Comparison of ENCODE assay signal across 20 cellular contexts in genomic region chr4:15143551-15143950, GRCh38.
DNase-seq lines count a peak whose midpoint lies in the region; ATAC-seq, FAIRE-seq and TF ChIP-seq lines count a peak whose summit lies in the region.
"Had no signal": no experiment of that assay in that cellular context is flagged by ENCODE, and none has a peak within 500 bp of the region (broad histone marks: within the 10 kb centered on the region; RNA-seq: fewer than 3 reads in every experiment).

No MANE protein-coding gene starts in this region.

- 69 to 79% (median 73%) methylated on average over 2 of the region's 2 CpGs for WGBS in heart left ventricle, 4 donors
- 9% methylated on average over 2 of the region's 2 CpGs for WGBS in GM12878 (ENCODE audit: insufficient coverage, insufficient replicate concordance, low lambda C conversion rate, missing lambda C conversion rate)

- H3K4me1 Mint-ChIP-seq in stimulated activated naive B cell treated with anti-CD40 and anti-IgM and Interleukin-4, amounts not matched to agents 10 μg/mL and 1 μg/mL and 100 μg/mL, for 72 hours: peaks cover 0 to 1% of the 10 kb centered on the region in 2 donors
- H3K4me1 Mint-ChIP-seq: CD8-positive, alpha-beta memory T cell had no signal

- POLR2A ChIA-PET in GM12878 (lab: Charles Lee): no interaction called here

- SMC1A ChIA-PET in GM12878 (lab: Charles Lee; ENCODE audit: uncharacterized antibody, unreplicated experiment): no interaction called here

- no peak overlapping the region for H3K4me3 Mint-ChIP-seq in stimulated activated naive B cell treated with anti-CD40 and anti-IgM and Interleukin-4, amounts not matched to agents 10 μg/mL and 1 μg/mL and 100 μg/mL, for 72 hours
- H3K4me3 Mint-ChIP-seq: CD8-positive, alpha-beta memory T cell had no signal

- no peak overlapping the region for H3K27ac Mint-ChIP-seq in stimulated activated naive B cell treated with anti-CD40 and anti-IgM and Interleukin-4, amounts not matched to agents 10 μg/mL and 1 μg/mL and 100 μg/mL, for 72 hours
- H3K27ac Mint-ChIP-seq: CD8-positive, alpha-beta memory T cell had no signal

- in situ Hi-C loops in GM12878 (cut with MboI): no loop called here
- in situ Hi-C loops in gastrocnemius medialis (cut with MboI; ENCODE audit: low sequenced_read_pairs in 4 of 4): no loop called here

- H3K9me3 ChIP-seq in heart left ventricle (peaks cover 0 to 3% (median 0%) of the 10 kb centered on the region in 12 donors), GM12878 (replicated peaks; ENCODE audit: control insufficient read depth, insufficient read depth, low read length) (no peaks in the 10 kb centered on the region), gastrocnemius medialis (no peaks in the 10 kb centered on the region)
- H3K9me3 ChIP-seq: BLaER1, Caco-2 had no signal

- H3K27me3 ChIP-seq in heart left ventricle (no peaks in the 10 kb centered on the region), GM12878 (replicated peaks in 1 of 2; ENCODE audit: control insufficient read depth in 2 of 2, insufficient read depth in 2 of 2, low read length in 1 of 2) (no peaks in the 10 kb centered on the region), gastrocnemius medialis (no peaks in the 10 kb centered on the region)
- H3K27me3 ChIP-seq: BLaER1 had no signal

- H3K79me2 ChIP-seq in GM12878 (ENCODE audit: control insufficient read depth, insufficient read depth, low read length): no peaks in the 10 kb centered on the region

- RAD21 ChIA-PET in GM12878 (lab: Charles Lee; ENCODE audit: unreplicated experiment): no interaction called here

- TF ChIP-seq CTCF in heart left ventricle (IDR thresholded peaks at IDR 0.05) (no peak), GM12878 (IDR thresholded peaks at IDR 0.05 in 2 of 3, conservative IDR thresholded peaks at IDR 0.05 in 1 of 3; ENCODE audit: control insufficient read depth in 2 of 3, extremely low read depth in 1 of 3, insufficient read depth in 1 of 3, low read depth in 3 of 3, low read length in 3 of 3) (no peak), gastrocnemius medialis (IDR thresholded peaks at IDR 0.05 in 4 of 5, conservative IDR thresholded peaks at IDR 0.05 in 1 of 5) (no peak)

- no peaks in the 10 kb centered on the region for H3K36me3 Mint-ChIP-seq in stimulated activated naive B cell treated with anti-CD40 and anti-IgM and Interleukin-4, amounts not matched to agents 10 μg/mL and 1 μg/mL and 100 μg/mL, for 72 hours

- TF ChIP-seq EP300 in GM12878 (IDR thresholded peaks at IDR 0.05; ENCODE audit: borderline replicate concordance in 1 of 2, control insufficient read depth in 1 of 2, low read depth in 2 of 2, low read length in 2 of 2): no peak

- H3K4me1 ChIP-seq in heart left ventricle: peaks cover 0 to 38% (median 5%) of the 10 kb centered on the region in 12 donors
- H3K4me1 ChIP-seq in GM12878 (ENCODE audit: control insufficient read depth, insufficient read depth, low read length): no peaks in the 10 kb centered on the region
- no peaks in the 10 kb centered on the region for H3K4me1 ChIP-seq in gastrocnemius medialis
- H3K4me1 ChIP-seq: BLaER1, Caco-2 had no signal

- peaks cover 0 to 3% of the 10 kb centered on the region in 2 donors for H3K9me3 Mint-ChIP-seq in stimulated activated naive B cell treated with anti-CD40 and anti-IgM and Interleukin-4, amounts not matched to agents 10 μg/mL and 1 μg/mL and 100 μg/mL, for 72 hours

- H3K4me3 ChIP-seq in heart left ventricle (no peak overlapping the region), GM12878 (no peak overlapping the region), gastrocnemius medialis (no peak overlapping the region)
- H3K4me3 ChIP-seq: BLaER1 had no signal

- no peaks in the 10 kb centered on the region for H4K20me1 ChIP-seq in GM12878 (ENCODE audit: control insufficient read depth, insufficient read depth)
- H4K20me1 ChIP-seq: BLaER1 had no signal

- TF ChIP-seq RAD21 in GM12878 (IDR thresholded peaks at IDR 0.05; ENCODE audit: insufficient read depth, low read depth, low read length): no peak

- intact Hi-C loops in left ventricle myocardium superior (cut with micrococcal nuclease) (no loop called here), heart left ventricle (cut with DNase I) (loop anchor here in 3 of 10 donors (10.0 kb wide), 2 partner anchors 129 to 139 kb away; partner anchors contain the start of gene CPEB2 (in 2 of the 3)), GM12878 (cut with micrococcal nuclease; ENCODE audit: unreplicated experiment) (no loop called here), gastrocnemius medialis (cut with DNase I; ENCODE audit: low total_unique reads) (no loop called here)

- H3K27ac ChIP-seq in heart left ventricle: no peak overlapping the region
- no peak overlapping the region for H3K27ac ChIP-seq in GM12878 (ENCODE audit: control insufficient read depth, insufficient read depth)
- H3K27ac ChIP-seq in gastrocnemius medialis: no peak overlapping the region
- H3K27ac ChIP-seq: BLaER1 had no signal

- TF ChIP-seq POLR2A in heart left ventricle (IDR thresholded peaks at IDR 0.05) (no peak), GM12878 (IDR thresholded peaks at IDR 0.05; ENCODE audit: low read depth, low read length) (no peak), gastrocnemius medialis (IDR thresholded peaks at IDR 0.05) (no peak)

- H2AFZ ChIP-seq in GM12878 (ENCODE audit: control insufficient read depth, low read depth, low read length): no peak overlapping the region

- DNase-seq in left ventricle myocardium superior (no peak), heart left ventricle (no peak), GM12878 (ENCODE audit: low read depth, low spot score) (no peak), gastrocnemius medialis (no peak)
- no peak for DNase-seq in stimulated activated naive B cell treated with anti-CD40 and anti-IgM and Interleukin-4, amounts not matched to agents 10 μg/mL and 1 μg/mL and 100 μg/mL, for 72 hours
- no peak for DNase-seq in activated CD4-positive, alpha-beta T cell treated with anti-CD3 and anti-CD28 coated beads for 4 hours
- DNase-seq: 8988T; AML-193; Caco-2; CD8-positive, alpha-beta memory T cell; DND-41; GF-D8 had no signal

- no peak overlapping the region for H3K9ac ChIP-seq in GM12878 (ENCODE audit: control insufficient read depth, insufficient read depth, low read length)
- H3K9ac ChIP-seq: BLaER1 had no signal

- ATAC-seq in left ventricle myocardium superior: peak; percentile 14
- no peak for ATAC-seq in heart left ventricle
- peak; percentile 61 for ATAC-seq in GM21529 (IDR thresholded peaks at IDR 0.05; ENCODE audit: unreplicated experiment)
- ATAC-seq in GM12878: peak; percentile 50
- peak; percentile 49 to 66 for ATAC-seq in stimulated activated naive B cell treated with anti-CD40 and anti-IgM and Interleukin-4, amounts not matched to agents 10 μg/mL and 1 μg/mL and 100 μg/mL, for 72 hours (replicated peaks)
- ATAC-seq in GM19452 (IDR thresholded peaks at IDR 0.05; ENCODE audit: unreplicated experiment): no peak
- ATAC-seq in gastrocnemius medialis: no peak
- ATAC-seq: HCT116, HepG2 had no signal

- H3K36me3 ChIP-seq in heart left ventricle (no peaks in the 10 kb centered on the region), GM12878 (ENCODE audit: control insufficient read depth in 2 of 2, insufficient read depth in 2 of 2, low read length in 1 of 2) (no peaks in the 10 kb centered on the region), gastrocnemius medialis (no peaks in the 10 kb centered on the region)
- H3K36me3 ChIP-seq: BLaER1 had no signal

- CTCF ChIA-PET in GM12878 (lab: Yijun Ruan, JAX): no interaction called here

- H3K4me2 ChIP-seq in GM12878 (ENCODE audit: control insufficient read depth, insufficient read depth): no peak overlapping the region
- H3K4me2 ChIP-seq: BLaER1 had no signal

- H3K27me3 Mint-ChIP-seq in stimulated activated naive B cell treated with anti-CD40 and anti-IgM and Interleukin-4, amounts not matched to agents 10 μg/mL and 1 μg/mL and 100 μg/mL, for 72 hours: peaks cover 0 to 7% of the 10 kb centered on the region in 2 donors

- no peak for FAIRE-seq in GM12878 (lab: Jason Lieb, UNC)
- FAIRE-seq: GM19239, H54, HepG2, HTR-8/SVneo had no signal

- BruUV-seq in GM12878 (replicated peaks; lab: Mats Ljungman, UMichigan): no TSS peak

TF ChIP-seq in GM12878, 131 proteins besides CTCF, POLR2A, EP300 and RAD21:
- peak; percentile 39 for TF ChIP-seq RELA (IDR thresholded peaks at IDR 0.05; ENCODE audit: borderline replicate concordance, partially characterized antibody)
- TF ChIP-seq NFIC (IDR thresholded peaks at IDR 0.05; ENCODE audit: low read depth, low read length): no peak

Comparison
In these comparisons a context has a peak if more than half of its experiments do, and no peak if none do; other contexts are left out.
1. ATAC-seq: peak in left ventricle myocardium superior (single experiment), GM21529 (single experiment), GM12878 (single experiment) and stimulated activated naive B cell treated with anti-CD40 and anti-IgM and Interleukin-4, amounts not matched to agents 10 μg/mL and 1 μg/mL and 100 μg/mL, for 72 hours (2 of 2); none in heart left ventricle (0 of 4), GM19452 (single experiment) and gastrocnemius medialis (0 of 2).